Comparison of ENCODE assay signal across 19 cellular contexts in genomic region chr17:17815062-17815406, GRCh38. TPM values are rescaled to one million over a fixed set of nuclear protein-coding genes. Genes with fewer than 3 reads are reported as not detected.
DNase-seq lines count a peak whose midpoint lies in the region; ATAC-seq and TF ChIP-seq lines count a peak whose summit lies in the region.
"Had no signal": no experiment of that assay in that cellular context is flagged by ENCODE, and none has a peak within 500 bp of the region (broad histone marks: within the 10 kb centered on the region; RNA-seq: fewer than 3 reads in every experiment).

No MANE protein-coding gene starts in this region.

- H3K27ac ChIP-seq in 22Rv1 (peak overlapping the region; percentile 95), HEK293 (ENCODE audit: extremely low read depth, low read depth, low read length) (no peak overlapping the region), dorsolateral prefrontal cortex (peak overlapping the region in 58 of 59 donors; percentile 33 to 99 (median 86)), neuronal stem cell (replicated peaks; ENCODE audit: low read length) (no peak overlapping the region)
- H3K27ac ChIP-seq in CD8-positive, alpha-beta T cell (ENCODE audit: low read depth, low read length) = no peak overlapping the region
- H3K27ac ChIP-seq: foreskin keratinocyte had no signal

- H3K4me1 Mint-ChIP-seq in CD8-positive, alpha-beta T cell (ENCODE audit: low read depth) = peaks cover 33% of the 10 kb centered on the region

- no peak for ATAC-seq in CD8-positive, alpha-beta T cell
- ATAC-seq in HG03378 (IDR thresholded peaks at IDR 0.05; ENCODE audit: unreplicated experiment) (no peak), HG02678 (IDR thresholded peaks at IDR 0.05; ENCODE audit: unreplicated experiment) (no peak)
- ATAC-seq: foreskin keratinocyte had no signal

- intact Hi-C loops in dorsolateral prefrontal cortex (cut with DNase I) = loop anchor here (2.0 to 10.0 kb wide), 2 partner anchors 100 to 104 kb away; no protein-coding TSS in a partner anchor
- intact Hi-C loops in CD8-positive, alpha-beta T cell (cut with DNase I, micrococcal nuclease) = loop anchor here in 1 of 2 experiments (10.0 kb wide), 1 partner anchor 100 kb away; no protein-coding TSS in a partner anchor

- no peak overlapping the region for H4K8ac ChIP-seq in neuronal stem cell (ENCODE audit: low read depth, low read length)

- no peak overlapping the region for H2BK120ac ChIP-seq in neuronal stem cell (ENCODE audit: low read depth, low read length)

- H3K18ac ChIP-seq in neuronal stem cell (ENCODE audit: low read length) = no peak overlapping the region

- H3K9ac ChIP-seq in neuronal stem cell (ENCODE audit: low read depth, low read length, poor library complexity) = no peak overlapping the region

- H3K4me3 ChIP-seq in HEK293 (ENCODE audit: low read depth, low read length) (no peak overlapping the region), dorsolateral prefrontal cortex (peak overlapping the region in 1 of 59 donors; percentile 16), neuronal stem cell (ENCODE audit: low read length in 2 of 2) (no peak overlapping the region)
- H3K4me3 ChIP-seq in CD8-positive, alpha-beta T cell (ENCODE audit: low read depth, low read length) = no peak overlapping the region
- H3K4me3 ChIP-seq: lung, MG63, stomach had no signal

- peaks cover 20% of the 10 kb centered on the region for H3K4me1 ChIP-seq in HEK293 (ENCODE audit: control insufficient read depth, insufficient read depth, low read length)
- peaks cover 27 to 28% of the 10 kb centered on the region in 2 donors for H3K4me1 ChIP-seq in neuronal stem cell (ENCODE audit: control insufficient read depth in 2 of 2, insufficient read depth in 1 of 2, low read depth in 1 of 2, low read length in 2 of 2)
- peaks cover 27% of the 10 kb centered on the region for H3K4me1 ChIP-seq in CD8-positive, alpha-beta T cell (ENCODE audit: insufficient read depth, low read length)
- H3K4me1 ChIP-seq: foreskin keratinocyte had no signal

- peaks cover 9% of the 10 kb centered on the region for H3K79me1 ChIP-seq in neuronal stem cell (ENCODE audit: low read depth, low read length)

- POLR2A ChIA-PET in HEK293 (lab: Yijun Ruan, JAX) = interaction anchor here (2.4 to 3.1 kb wide), 2 partner anchors 21 to 23 kb away, joined by 12 to 14 read pairs; partner anchors contain the start of gene SREBF1
- POLR2A ChIA-PET in CD8-positive, alpha-beta T cell (lab: Charles Lee) = no interaction called here

- DNase-seq in dorsolateral prefrontal cortex (no peak), neuronal stem cell (ENCODE audit: low spot score) (no peak), G401 (ENCODE audit: low spot score) (no peak)
- no peak for DNase-seq in CD8-positive, alpha-beta T cell
- DNase-seq: activated CD4-positive, alpha-beta T cell treated with anti-CD3 and anti-CD28 coated beads for 48 hours; activated T-cell treated with anti-CD3 and anti-CD28 coated beads, Interleukin-2, amount 50 U/mL, for 1 hour; cerebellar nuclear complex; foreskin keratinocyte; MG63; naive B cell; NCI-H187; NCI-H510A; stomach; T1000 had no signal

- TF ChIP-seq CTCF in 22Rv1 (IDR thresholded peaks at IDR 0.05) (no peak), HEK293 (tag by site-specific recombination; IDR thresholded peaks at IDR 0.05) (no peak), dorsolateral prefrontal cortex (IDR thresholded peaks at IDR 0.05 in 54 of 56, conservative IDR thresholded peaks at IDR 0.05 in 2 of 56; ENCODE audit: low read depth in 1 of 56, partially characterized antibody in 56 of 56) (no peak)
- no peak for TF ChIP-seq CTCF in CD8-positive, alpha-beta T cell (IDR thresholded peaks at IDR 0.05)

- H3K27me3 Mint-ChIP-seq in CD8-positive, alpha-beta T cell (ENCODE audit: low read depth) = no peaks in the 10 kb centered on the region
- H3K27me3 Mint-ChIP-seq: naive B cell had no signal

- H3K14ac ChIP-seq in neuronal stem cell (ENCODE audit: low read length) = no peak overlapping the region

- no peak overlapping the region for H3K23ac ChIP-seq in neuronal stem cell (ENCODE audit: low read depth, low read length, poor library complexity)

- no peak overlapping the region for H2BK15ac ChIP-seq in neuronal stem cell (ENCODE audit: low read length)

- no peak overlapping the region for H2BK12ac ChIP-seq in neuronal stem cell (ENCODE audit: low read length)

- no peaks in the 10 kb centered on the region for H3K9me3 Mint-ChIP-seq in CD8-positive, alpha-beta T cell
- H3K9me3 Mint-ChIP-seq: naive B cell had no signal

- H3K9me3 ChIP-seq in HEK293 (ENCODE audit: control insufficient read depth, insufficient read depth, low read depth, low read length) (no peaks in the 10 kb centered on the region), neuronal stem cell (replicated peaks in 1 of 2; ENCODE audit: control insufficient read depth in 2 of 2, insufficient read depth in 1 of 2, low read depth in 1 of 2, low read length in 2 of 2) (no peaks in the 10 kb centered on the region)
- no peaks in the 10 kb centered on the region for H3K9me3 ChIP-seq in CD8-positive, alpha-beta T cell (ENCODE audit: low read length)
- H3K9me3 ChIP-seq: MG63, stomach had no signal

- WGBS in neuronal stem cell (ENCODE audit: extremely low coverage in 2 of 2, insufficient read length in 2 of 2, insufficient replicate concordance in 1 of 2), 2 donors = no CpG with 5 or more reads among the region's 8 CpGs

- H4K91ac ChIP-seq in neuronal stem cell (ENCODE audit: low read depth, low read length, poor library complexity) = no peak overlapping the region

- H2BK5ac ChIP-seq in neuronal stem cell (ENCODE audit: low read length) = peak overlapping the region; percentile 49

- H3K27ac Mint-ChIP-seq in CD8-positive, alpha-beta T cell = no peak overlapping the region

- no peaks in the 10 kb centered on the region for H3K27me3 ChIP-seq in dorsolateral prefrontal cortex
- H3K27me3 ChIP-seq in neuronal stem cell (ENCODE audit: control insufficient read depth in 3 of 3, insufficient read depth in 3 of 3, low read depth in 1 of 3, low read length in 3 of 3) = no peaks in the 10 kb centered on the region
- H3K27me3 ChIP-seq in CD8-positive, alpha-beta T cell (ENCODE audit: insufficient read depth, low read length) = no peaks in the 10 kb centered on the region
- H3K27me3 ChIP-seq: foreskin keratinocyte, MG63, stomach had no signal

- in situ Hi-C loops in G401 (cut with HindIII; ENCODE audit: low sequenced_read_pairs) = no loop called here

- H3K4me2 ChIP-seq in neuronal stem cell (ENCODE audit: insufficient read depth, low read length, poor library complexity, severe bottlenecking) = no peak overlapping the region

- peaks cover 75% of the 10 kb centered on the region for H3K36me3 Mint-ChIP-seq in CD8-positive, alpha-beta T cell

- CTCF ChIA-PET in HEK293 (lab: Yijun Ruan, JAX) = interaction anchor here (0.8 to 1.1 kb wide), 2 partner anchors 44 to 104 kb away, joined by 3 read pairs; no protein-coding TSS in a partner anchor
- CTCF ChIA-PET in CD8-positive, alpha-beta T cell (lab: Charles Lee) = interaction anchor here (0.7 to 11.2 kb wide), 7 partner anchors 8 to 180 kb away, joined by 3 to 308 read pairs (median 5); partner anchors contain the start of gene RAI1

- H2AK5ac ChIP-seq in neuronal stem cell (ENCODE audit: low read depth, low read length) = no peak overlapping the region

- H3K4me3 Mint-ChIP-seq in CD8-positive, alpha-beta T cell = no peak overlapping the region
- H3K4me3 Mint-ChIP-seq: naive B cell had no signal

- H3K36me3 ChIP-seq in HEK293 (ENCODE audit: control insufficient read depth in 2 of 2, insufficient read depth in 1 of 2, low read length in 2 of 2) (peaks cover 3 to 73% of the 10 kb centered on the region in 2 experiments; a peak in 1 of 3 replicates), neuronal stem cell (replicated peaks in 1 of 2; ENCODE audit: control insufficient read depth in 2 of 2, insufficient read depth in 2 of 2, low read length in 2 of 2) (peaks cover 69 to 74% of the 10 kb centered on the region in 2 donors)
- H3K36me3 ChIP-seq in CD8-positive, alpha-beta T cell (ENCODE audit: insufficient read depth, low read length) = peaks cover 64% of the 10 kb centered on the region

- no peak overlapping the region for H3K4ac ChIP-seq in neuronal stem cell (ENCODE audit: low read length)

- H2AFZ ChIP-seq in neuronal stem cell (ENCODE audit: low read length) = no peak overlapping the region

TF ChIP-seq in HEK293, 187 proteins besides CTCF, POLR2A, EP300 and RAD21:
- TF ChIP-seq YY1 (tag by site-specific recombination; IDR thresholded peaks at IDR 0.05) (no peak), ZBTB17 (tag by site-specific recombination; IDR thresholded peaks at IDR 0.05) (peak; percentile 70), KLF1 (tag by site-specific recombination; IDR thresholded peaks at IDR 0.05) (peak; percentile 45; the same call in 1 of the 2 replicates)

RNA-seq across cellular contexts. Expression of gene SREBF1, which starts 21.8 kb away (rescaled TPM):
- 100 to 1,000 TPM in 84 of 120 experiments, 10 to 100 TPM in 36; 57.2 to 359 (median 120) TPM for total RNA-seq in dorsolateral prefrontal cortex
- 57.8 TPM for polyA plus RNA-seq in neuronal stem cell (2013, experiment 1 of 2)
- polyA plus RNA-seq in neuronal stem cell (2013, experiment 2 of 2) = 61.7 TPM
- total RNA-seq in G401 (2014; rRNA removed; shearing (Covaris generic)) = 116 and 155 TPM in 2 replicates
- 100 to 1,000 TPM; 401 to 412 TPM for total RNA-seq in CD8-positive, alpha-beta T cell

Comparison
In these comparisons a context has a peak if more than half of its experiments do, and no peak if none do; other contexts are left out.
1. H3K27ac ChIP-seq: peak in 22Rv1 (single experiment) and dorsolateral prefrontal cortex (58 of 59); none in HEK293 (single experiment), neuronal stem cell (single experiment) and CD8-positive, alpha-beta T cell (single experiment).